In genomic region chr1:177609953-177610352, GRCh38 we compare ENCODE assay signal across 29 cellular contexts.
"Had no signal": no experiment of that assay in that cellular context is flagged by ENCODE, and none has a peak within 500 bp of the region (broad histone marks: within the 10 kb centered on the region; RNA-seq: fewer than 3 reads in every experiment).

No MANE protein-coding gene starts in this region.

- ATAC-seq: activated CD4-positive, alpha-beta T cell treated with anti-CD3 and anti-CD28 coated beads for 36 hours; activated naive CD4-positive, alpha-beta T cell treated with anti-CD3 and anti-CD28 coated beads, Interleukin-2, amount 50 U/mL, for 72 hours; activated T-cell treated with anti-CD3 and anti-CD28 coated beads, Interleukin-2, amount 50 U/mL, for 72 hours; gastrocnemius medialis; T-helper 17 cell had no signal

- H3K9me3 ChIP-seq: ascending aorta, breast epithelium, gastrocnemius medialis had no signal

- H3K4me1 ChIP-seq: ascending aorta, breast epithelium, gastrocnemius medialis had no signal

- H3K27ac ChIP-seq: ascending aorta, breast epithelium, cardiac muscle cell, coronary artery, dorsolateral prefrontal cortex, gastrocnemius medialis had no signal

- H3K36me3 ChIP-seq: ascending aorta, breast epithelium, cardiac muscle cell, gastrocnemius medialis had no signal

- DNase-seq: activated CD4-positive, alpha-beta memory T cell treated with anti-CD3 and anti-CD28 coated beads for 36 hours; activated CD4-positive, alpha-beta T cell treated with anti-CD3 and anti-CD28 coated beads for 36 hours; activated CD4-positive, alpha-beta T cell treated with anti-CD3 and anti-CD28 coated beads, Interleukin-2, amount 10 ng/mL, durations not matched to agents 24 days and 14 days; activated CD4-positive, CD25-positive, alpha-beta regulatory T cell; activated CD4-positive, CD25-positive, alpha-beta regulatory T cell treated with anti-CD3 and anti-CD28 coated beads, Interleukin-2, amount 50 U/mL, for 72 hours; activated CD8-positive, alpha-beta memory T cell treated with anti-CD3 and anti-CD28 coated beads, Interleukin-2, amount 50 U/mL, for 48 hours; activated gamma-delta T cell; activated naive CD4-positive, alpha-beta T cell; activated naive CD4-positive, alpha-beta T cell treated with anti-CD3 and anti-CD28 coated beads, Interleukin-2, amount 10 ng/mL, durations not matched to agents 7 days and 5 days; activated naive CD8-positive, alpha-beta T cell treated with anti-CD3 and anti-CD28 coated beads, Interleukin-2, amount 10 ng/mL, durations not matched to agents 7 days and 5 days; activated T-cell treated with anti-CD3 and anti-CD28 coated beads for 4 hours; activated T-cell treated with anti-CD3 and anti-CD28 coated beads, Interleukin-2, amount 50 U/mL, for 24 hours; activated T-cell treated with anti-CD3 and anti-CD28 coated beads, Interleukin-2, amount 50 U/mL, for 72 hours; central memory CD4-positive, alpha-beta T cell; cerebellar nuclear complex; dorsolateral prefrontal cortex; effector memory CD4-positive, alpha-beta T cell; endodermal cell; foreskin fibroblast; gastrocnemius medialis; glutamatergic neuron; T-helper 1 cell; T-helper 17 cell; T1000 had no signal

- H3K27me3 ChIP-seq: ascending aorta, breast epithelium, cardiac muscle cell, dorsolateral prefrontal cortex, gastrocnemius medialis had no signal

- H3K4me3 ChIP-seq: ascending aorta, breast epithelium, cardiac muscle cell, coronary artery, dorsolateral prefrontal cortex, gastrocnemius medialis had no signal
